In the genomic region with DNA sequence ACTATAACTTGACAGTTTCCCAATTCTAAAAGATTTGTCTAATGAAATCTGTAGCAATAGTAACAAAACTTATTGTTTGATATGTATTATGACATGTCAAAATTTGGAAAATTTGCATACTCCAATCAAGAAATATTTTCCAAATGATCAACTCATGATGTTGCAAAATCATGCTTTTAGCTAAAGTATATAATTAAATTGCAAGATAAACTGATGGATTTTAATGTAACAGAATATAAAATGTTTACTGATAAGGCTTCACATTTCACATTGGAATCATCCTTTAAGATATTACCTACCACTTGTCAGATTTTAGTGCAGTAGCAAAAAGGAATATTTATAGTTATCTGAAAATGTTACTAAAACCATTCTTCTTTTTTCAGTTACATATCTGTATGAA, we compare ENCODE assay signal across 5 cellular contexts.
"Had no signal": no experiment of that assay in that cellular context is flagged by ENCODE, and none has a peak within 500 bp of the region (broad histone marks: within the 10 kb centered on the region; RNA-seq: fewer than 3 reads in every experiment).

No MANE protein-coding gene starts in this region.

- ATAC-seq: HepG2, K562 had no signal

- H3K4me3 ChIP-seq: K562 had no signal

- FAIRE-seq: HepG2, HTR-8/SVneo, K562 had no signal

- DNase-seq: IMR-90 had no signal

- H3K27ac ChIP-seq: HL-60 had no signal
